In genomic region chr2:71534786-71535185, GRCh38 we compare ENCODE assay signal across 14 cellular contexts.
DNase-seq lines count a peak whose midpoint lies in the region; ATAC-seq and TF ChIP-seq lines count a peak whose summit lies in the region.
"Had no signal": no experiment of that assay in that cellular context is flagged by ENCODE, and none has a peak within 500 bp of the region (broad histone marks: within the 10 kb centered on the region; RNA-seq: fewer than 3 reads in every experiment).

No MANE protein-coding gene starts in this region.

- H4K5ac ChIP-seq in H9 (ENCODE audit: insufficient read length, low read depth, low read length), result no peak overlapping the region

- DNase-seq in H9 (peak; percentile 14), chondrocyte (ENCODE audit: low spot score) (peak; percentile 76), neuronal stem cell (ENCODE audit: low spot score) (no peak), NCI-H2081 (lab: John Stamatoyannopoulos, UW) (no peak), NCI-H345 (lab: John Stamatoyannopoulos, UW) (no peak)
- DNase-seq: ACHN, BE2C, C1 segment of cervical spinal cord, GM23248, HCEC 1CT had no signal

- H3K4me3 Mint-ChIP-seq in H9, result no peak overlapping the region; a peak in 1 of 5 replicates
- no peak overlapping the region for H3K4me3 Mint-ChIP-seq in chondrocyte (ENCODE audit: unreplicated experiment)
- H3K4me3 Mint-ChIP-seq: CD4-positive, alpha-beta T cell had no signal

- no peak overlapping the region for H3K18ac ChIP-seq in H9 (ENCODE audit: insufficient read length, low read depth, low read length)
- peak overlapping the region; percentile 46 for H3K18ac ChIP-seq in neuronal stem cell (ENCODE audit: low read length)

- H2AK5ac ChIP-seq in H9 (ENCODE audit: insufficient read length, low read length) (no peak overlapping the region), neuronal stem cell (ENCODE audit: low read depth, low read length) (no peak overlapping the region)

- H3K9me3 ChIP-seq in H9 (ENCODE audit: control insufficient read depth, low read depth, low read length) (no peaks in the 10 kb centered on the region), neuronal stem cell (replicated peaks in 1 of 2; ENCODE audit: control insufficient read depth in 2 of 2, insufficient read depth in 1 of 2, low read depth in 1 of 2, low read length in 2 of 2) (no peaks in the 10 kb centered on the region)
- H3K9me3 ChIP-seq: BE2C, Caco-2 had no signal

- H4K8ac ChIP-seq in H9 (replicated peaks; ENCODE audit: insufficient read length, low read depth, low read length) (no peak overlapping the region), neuronal stem cell (ENCODE audit: low read depth, low read length) (no peak overlapping the region)

- H2BK120ac ChIP-seq in H9 (ENCODE audit: low read depth, low read length, poor library complexity, severe bottlenecking) (no peak overlapping the region), neuronal stem cell (ENCODE audit: low read depth, low read length) (no peak overlapping the region)

- no peak overlapping the region for H2BK20ac ChIP-seq in H9 (ENCODE audit: low read depth, low read length, poor library complexity, severe bottlenecking)

- H3K4me1 Mint-ChIP-seq in H9, result peaks cover 2 to 6% of the 10 kb centered on the region in 2 experiments; a peak in 2 of 4 replicates
- peaks cover 4% of the 10 kb centered on the region for H3K4me1 Mint-ChIP-seq in chondrocyte (ENCODE audit: low read depth)

- H2BK12ac ChIP-seq in H9 (ENCODE audit: insufficient read length, low read depth, low read length) (no peak overlapping the region), neuronal stem cell (ENCODE audit: low read length) (no peak overlapping the region)

- H2AFZ ChIP-seq in H9 (ENCODE audit: low read length), result no peak overlapping the region
- H2AFZ ChIP-seq in neuronal stem cell (ENCODE audit: low read length), result no peak overlapping the region
- H2AFZ ChIP-seq: GM23248 had no signal

- H3K14ac ChIP-seq in H9 (ENCODE audit: insufficient read depth, low read length) (no peak overlapping the region), neuronal stem cell (ENCODE audit: low read length) (peak overlapping the region; percentile 50)

- H3T11ph ChIP-seq in H9 (ENCODE audit: low read length), result no peak overlapping the region

- H3K27ac ChIP-seq in H9 (ENCODE audit: insufficient read length, low read depth, low read length) (no peak overlapping the region), neuronal stem cell (replicated peaks; ENCODE audit: low read length) (no peak overlapping the region)
- H3K27ac ChIP-seq: GM23248, HL-60 had no signal

- no CpG with 5 or more reads among the region's 3 CpGs for WGBS in H9 (ENCODE audit: extremely low coverage, insufficient read length, low lambda C conversion rate)
- WGBS in neuronal stem cell (ENCODE audit: extremely low coverage in 2 of 2, insufficient read length in 2 of 2, insufficient replicate concordance in 1 of 2), 2 donors, result no CpG with 5 or more reads among the region's 3 CpGs

- H3K27ac Mint-ChIP-seq in H9 (no peak overlapping the region; a peak in 1 of 7 replicates), chondrocyte (ENCODE audit: unreplicated experiment) (no peak overlapping the region)
- H3K27ac Mint-ChIP-seq: CD4-positive, alpha-beta T cell had no signal

- TF ChIP-seq CTCF in H9 (conservative IDR thresholded peaks at IDR 0.05) (no peak), chondrocyte (IDR thresholded peaks at IDR 0.05) (no peak)

- H3K9ac ChIP-seq in H9 (ENCODE audit: extremely low read depth, insufficient read length, low read length), result no peak overlapping the region
- no peak overlapping the region for H3K9ac ChIP-seq in neuronal stem cell (ENCODE audit: low read depth, low read length, poor library complexity)
- H3K9ac ChIP-seq: GM23248 had no signal

- H3K36me3 Mint-ChIP-seq in H9 (ENCODE audit: insufficient read depth in 1 of 3, low read depth in 3 of 3) (peaks cover 0 to 2% (median 0%) of the 10 kb centered on the region in 3 experiments; a peak in 2 of 7 replicates), chondrocyte (ENCODE audit: low read depth) (peaks cover 25% of the 10 kb centered on the region)

- no peaks in the 10 kb centered on the region for H3K36me3 ChIP-seq in neuronal stem cell (replicated peaks in 1 of 2; ENCODE audit: control insufficient read depth in 2 of 2, insufficient read depth in 2 of 2, low read length in 2 of 2)
- H3K36me3 ChIP-seq: BE2C had no signal

- H3K4me3 ChIP-seq in neuronal stem cell (ENCODE audit: low read length in 2 of 2), result no peak overlapping the region
- H3K4me3 ChIP-seq: GM23248 had no signal

- H2BK5ac ChIP-seq in H9 (ENCODE audit: insufficient read length, low read length) (no peak overlapping the region), neuronal stem cell (ENCODE audit: low read length) (no peak overlapping the region)

- H3K4me2 ChIP-seq in H9 (ENCODE audit: insufficient read depth, insufficient read length, low read length), result no peak overlapping the region
- H3K4me2 ChIP-seq in neuronal stem cell (ENCODE audit: insufficient read depth, low read length, poor library complexity, severe bottlenecking), result no peak overlapping the region

- H3K27me3 ChIP-seq in H9 (ENCODE audit: insufficient read depth, low read length), result no peaks in the 10 kb centered on the region
- no peaks in the 10 kb centered on the region for H3K27me3 ChIP-seq in neuronal stem cell (ENCODE audit: control insufficient read depth in 3 of 3, insufficient read depth in 3 of 3, low read depth in 1 of 3, low read length in 3 of 3)
- H3K27me3 ChIP-seq: BE2C had no signal

- H4K91ac ChIP-seq in H9 (ENCODE audit: insufficient read length, low read depth, low read length), result no peak overlapping the region
- no peak overlapping the region for H4K91ac ChIP-seq in neuronal stem cell (ENCODE audit: low read depth, low read length, poor library complexity)

- H3K4ac ChIP-seq in H9 (ENCODE audit: low read depth, low read length), result no peak overlapping the region
- no peak overlapping the region for H3K4ac ChIP-seq in neuronal stem cell (ENCODE audit: low read length)

- H2BK15ac ChIP-seq in H9 (ENCODE audit: low read depth, low read length), result no peak overlapping the region
- H2BK15ac ChIP-seq in neuronal stem cell (ENCODE audit: low read length), result no peak overlapping the region

- H3K23ac ChIP-seq in H9 (ENCODE audit: insufficient read length, low read depth, low read length) (no peak overlapping the region), neuronal stem cell (ENCODE audit: low read depth, low read length, poor library complexity) (no peak overlapping the region)

- H3K27me3 Mint-ChIP-seq in H9 (ENCODE audit: low read depth) (no peaks in the 10 kb centered on the region), chondrocyte (ENCODE audit: low read depth) (no peaks in the 10 kb centered on the region)

- no peak overlapping the region for H3K56ac ChIP-seq in H9 (ENCODE audit: insufficient read length, low read depth, low read length)

- H3K4me1 ChIP-seq in H9 (ENCODE audit: insufficient read depth, low read length) (no peaks in the 10 kb centered on the region; the same call in 1 of the 2 replicates), neuronal stem cell (ENCODE audit: control insufficient read depth in 2 of 2, insufficient read depth in 1 of 2, low read depth in 1 of 2, low read length in 2 of 2) (no peaks in the 10 kb centered on the region)
- H3K4me1 ChIP-seq: BE2C, Caco-2 had no signal

- H3K9me3 Mint-ChIP-seq in H9 (no peaks in the 10 kb centered on the region), chondrocyte (ENCODE audit: low read depth) (no peaks in the 10 kb centered on the region)
- H3K9me3 Mint-ChIP-seq: CD4-positive, alpha-beta T cell had no signal

- H3K79me1 ChIP-seq in H9 (ENCODE audit: insufficient read depth, low read depth, low read length, poor library complexity, severe bottlenecking), result no peaks in the 10 kb centered on the region
- no peaks in the 10 kb centered on the region for H3K79me1 ChIP-seq in neuronal stem cell (ENCODE audit: low read depth, low read length)

- H4K20me1 ChIP-seq in H9 (ENCODE audit: control insufficient read depth, insufficient read depth, insufficient read length), result no peaks in the 10 kb centered on the region

- no peaks in the 10 kb centered on the region for H3K23me2 ChIP-seq in H9 (ENCODE audit: insufficient read length, low read depth, low read length, poor library complexity, severe bottlenecking)

- ATAC-seq in HG02981 (IDR thresholded peaks at IDR 0.05; ENCODE audit: unreplicated experiment), result no peak

- no peaks in the 10 kb centered on the region for H3K79me2 ChIP-seq in H9 (ENCODE audit: insufficient read depth, low read length)

Comparison
In these comparisons a context has a peak if more than half of its experiments do, and no peak if none do; other contexts are left out.
1. DNase-seq: peak in H9 (single experiment) and chondrocyte (single experiment); none in neuronal stem cell (single experiment), NCI-H2081 (0 of 2) and NCI-H345 (single experiment).